ENCODE assay signal across 2 cellular contexts in the genomic region with DNA sequence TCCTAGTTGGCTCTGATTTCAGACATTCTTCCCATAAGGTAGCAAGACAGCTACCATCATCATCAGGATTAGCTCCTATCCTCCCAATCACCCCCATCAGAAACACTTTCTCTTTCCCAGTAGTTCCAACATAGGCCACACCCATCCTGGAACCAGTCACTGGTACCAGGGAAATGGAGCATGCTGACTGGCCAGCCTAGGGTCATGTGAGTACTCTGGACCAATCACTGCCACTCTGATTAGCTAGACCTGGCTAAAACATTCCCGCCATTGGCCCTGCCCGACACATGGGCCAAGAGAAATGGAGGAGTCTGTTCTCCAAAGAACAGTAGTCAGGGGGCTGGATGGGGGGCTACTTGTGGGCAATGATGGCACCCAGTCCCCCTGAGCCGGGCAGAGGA.
TF ChIP-seq lines count a peak whose summit lies in the region.

No MANE protein-coding gene starts in this region.

TF ChIP-seq in SK-N-SH treated with all-trans-retinoic acid at 6 μM for 48 hours, 23 proteins besides CTCF, POLR2A, EP300 and RAD21:
- no peak for TF ChIP-seq ZNF70 (CRISPR knock-in tag; IDR thresholded peaks at IDR 0.05)
- TF ChIP-seq ARNTL (CRISPR knock-in tag; IDR thresholded peaks at IDR 0.05; ENCODE audit: borderline replicate concordance, low read depth): no peak
- TF ChIP-seq, protein P1, sequence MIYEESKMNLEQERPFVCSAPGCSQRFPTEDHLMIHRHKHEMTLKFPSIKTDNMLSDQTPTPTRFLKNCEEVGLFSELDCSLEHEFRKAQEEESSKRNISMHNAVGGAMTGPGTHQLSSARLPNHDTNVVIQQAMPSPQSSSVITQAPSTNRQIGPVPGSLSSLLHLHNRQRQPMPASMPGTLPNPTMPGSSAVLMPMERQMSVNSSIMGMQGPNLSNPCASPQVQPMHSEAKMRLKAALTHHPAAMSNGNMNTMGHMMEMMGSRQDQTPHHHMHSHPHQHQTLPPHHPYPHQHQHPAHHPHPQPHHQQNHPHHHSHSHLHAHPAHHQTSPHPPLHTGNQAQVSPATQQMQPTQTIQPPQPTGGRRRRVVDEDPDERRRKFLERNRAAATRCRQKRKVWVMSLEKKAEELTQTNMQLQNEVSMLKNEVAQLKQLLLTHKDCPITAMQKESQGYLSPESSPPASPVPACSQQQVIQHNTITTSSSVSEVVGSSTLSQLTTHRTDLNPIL (CRISPR knock-in tag; IDR thresholded peaks at IDR 0.05; ENCODE audit: low read depth): no peak
TF ChIP-seq in SK-N-SH treated with all-trans-retinoic acid at 6 μM for 48 hours: peak in this region for 0.

TF ChIP-seq in SK-N-SH, 30 proteins besides CTCF, POLR2A, EP300 and RAD21:
- TF ChIP-seq, protein P2, sequence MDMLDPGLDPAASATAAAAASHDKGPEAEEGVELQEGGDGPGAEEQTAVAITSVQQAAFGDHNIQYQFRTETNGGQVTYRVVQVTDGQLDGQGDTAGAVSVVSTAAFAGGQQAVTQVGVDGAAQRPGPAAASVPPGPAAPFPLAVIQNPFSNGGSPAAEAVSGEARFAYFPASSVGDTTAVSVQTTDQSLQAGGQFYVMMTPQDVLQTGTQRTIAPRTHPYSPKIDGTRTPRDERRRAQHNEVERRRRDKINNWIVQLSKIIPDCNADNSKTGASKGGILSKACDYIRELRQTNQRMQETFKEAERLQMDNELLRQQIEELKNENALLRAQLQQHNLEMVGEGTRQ (IDR thresholded peaks at IDR 0.05; ENCODE audit: borderline replicate concordance, low read depth, low read length): no peak
- TF ChIP-seq FOSL2 (IDR thresholded peaks at IDR 0.05; ENCODE audit: borderline replicate concordance, low read depth) (no peak), RCOR1 (IDR thresholded peaks at IDR 0.05; ENCODE audit: low read length) (no peak), SMC3 (IDR thresholded peaks at IDR 0.05; ENCODE audit: low read depth, low read length) (no peak)
